ENCODE assay signal across 8 cellular contexts in genomic region chr12:2752676-2753371, GRCh38.
DNase-seq lines count a peak whose midpoint lies in the region; ATAC-seq lines count a peak whose summit lies in the region.

No MANE protein-coding gene starts in this region.

- no peak overlapping the region for H3K4me3 Mint-ChIP-seq in central memory CD8-positive, alpha-beta T cell

- H3K27me3 Mint-ChIP-seq in central memory CD8-positive, alpha-beta T cell: peaks cover 59% of the 10 kb centered on the region

- no peak overlapping the region for H3K27ac Mint-ChIP-seq in central memory CD8-positive, alpha-beta T cell (ENCODE audit: low read depth)

- peak; percentile 95 for DNase-seq in ELF-1 (ENCODE audit: low read depth, low spot score)
- peak; percentile 82 for DNase-seq in LoVo (ENCODE audit: low spot score)
- peak; percentile 58 to 66 for DNase-seq in activated CD4-positive, alpha-beta T cell treated with anti-CD3 and anti-CD28 coated beads for 4 hours
- peak; percentile 63 to 71 for DNase-seq in central memory CD8-positive, alpha-beta T cell (ENCODE audit: low spot score in 2 of 2)
- peak; percentile 67 for DNase-seq in kidney tubule cell (ENCODE audit: low spot score)
- peak; percentile 37 for DNase-seq in stimulated activated CD4-positive, alpha-beta T cell treated with anti-CD3 and anti-CD28 coated beads, Interleukin-2, amount 100 ng/mL, for 4 hours (ENCODE audit: low read depth)

- H3K9me3 Mint-ChIP-seq in central memory CD8-positive, alpha-beta T cell: no peaks in the 10 kb centered on the region

- H3K36me3 Mint-ChIP-seq in central memory CD8-positive, alpha-beta T cell (ENCODE audit: insufficient read depth): peaks cover 5% of the 10 kb centered on the region

- ATAC-seq in central memory CD8-positive, alpha-beta T cell (replicated peaks; ENCODE audit: extremely low read depth, poor library complexity, severe bottlenecking): peak; percentile 88
- ATAC-seq in HG03439 (IDR thresholded peaks at IDR 0.05; ENCODE audit: unreplicated experiment) (no peak), HG02970 (IDR thresholded peaks at IDR 0.05; ENCODE audit: low FRiP score, unreplicated experiment) (no peak)

- H3K4me1 Mint-ChIP-seq in central memory CD8-positive, alpha-beta T cell: peaks cover 7% of the 10 kb centered on the region

Comparison
In these comparisons a context has a peak if more than half of its experiments do, and no peak if none do; other contexts are left out.
1. DNase-seq: peak in every context shown above with its lines; median percentile 95 in ELF-1; 82 in LoVo; 67 in central memory CD8-positive, alpha-beta T cell; 67 in kidney tubule cell; 62 in activated CD4-positive, alpha-beta T cell treated with anti-CD3 and anti-CD28 coated beads for 4 hours; 37 in stimulated activated CD4-positive, alpha-beta T cell treated with anti-CD3 and anti-CD28 coated beads, Interleukin-2, amount 100 ng/mL, for 4 hours.